In genomic region chr20:4471221-4471620, GRCh38 we compare ENCODE assay signal across 17 cellular contexts.
DNase-seq lines count a peak whose midpoint lies in the region; ATAC-seq, FAIRE-seq and TF ChIP-seq lines count a peak whose summit lies in the region.
"Had no signal": no experiment of that assay in that cellular context is flagged by ENCODE, and none has a peak within 500 bp of the region (broad histone marks: within the 10 kb centered on the region; RNA-seq: fewer than 3 reads in every experiment).

No MANE protein-coding gene starts in this region.

- H3K27ac Mint-ChIP-seq in MCF 10A (ENCODE audit: low read depth, unreplicated experiment) (no peak overlapping the region), H9 (no peak overlapping the region)
- H3K27ac Mint-ChIP-seq: CD8-positive, alpha-beta T cell had no signal

- no peak for TF ChIP-seq RAD21 in IMR-90 (IDR thresholded peaks at IDR 0.05; ENCODE audit: low read length)
- TF ChIP-seq RAD21 in H1 (IDR thresholded peaks at IDR 0.05 in 1 of 2, conservative IDR thresholded peaks at IDR 0.05 in 1 of 2; ENCODE audit: low read depth in 2 of 2, low read length in 2 of 2) = no peak

- no peaks in the 10 kb centered on the region for H3K9me3 Mint-ChIP-seq in MCF 10A (ENCODE audit: unreplicated experiment)
- no peaks in the 10 kb centered on the region for H3K9me3 Mint-ChIP-seq in H9
- H3K9me3 Mint-ChIP-seq: CD8-positive, alpha-beta T cell had no signal

- H3K14ac ChIP-seq in IMR-90 (replicated peaks; ENCODE audit: low read depth, low read length) = peak overlapping the region; percentile 93
- no peak overlapping the region for H3K14ac ChIP-seq in H1 (ENCODE audit: insufficient read length)
- no peak overlapping the region for H3K14ac ChIP-seq in H9 (ENCODE audit: insufficient read depth, low read length)

- no peak for DNase-seq in mammary epithelial cell
- DNase-seq in MCF 10A (ENCODE audit: unreplicated experiment) = no peak
- peak; percentile 28 for DNase-seq in IMR-90
- DNase-seq in H1 (ENCODE audit: low read depth in 1 of 2, low spot score in 2 of 2) = no peak
- DNase-seq in SIG-M5 treated with dmso at 0.1 percent for 504 hours (lab: John Stamatoyannopoulos, UW; ENCODE audit: unreplicated experiment) = no peak
- DNase-seq in aorta = no peak
- no peak for DNase-seq in stimulated activated CD8-positive, alpha-beta memory T cell treated with anti-CD3 and anti-CD28 coated beads, Interleukin-4, amount 100 ng/mL, for 48 hours
- no peak for DNase-seq in H9
- DNase-seq: BE2C; CD8-positive, alpha-beta T cell; DMS79 treated with DMSO at 0.1 percent for 48 hours; GF-D8; NCI-H1436 treated with DMSO at 0.1 percent for 48 hours; NCI-H226; NCI-H526 treated with DMSO at 0.1 percent for 48 hours had no signal

- H3K18ac ChIP-seq in IMR-90 (ENCODE audit: low read depth, low read length) = peak overlapping the region; percentile 87; the same call in 1 of the 2 replicates
- no peak overlapping the region for H3K18ac ChIP-seq in H1 (ENCODE audit: extremely low read depth, low read length)
- no peak overlapping the region for H3K18ac ChIP-seq in H9 (ENCODE audit: insufficient read length, low read depth, low read length)

- H2AK5ac ChIP-seq in IMR-90 (ENCODE audit: low read depth, low read length) (peak overlapping the region; percentile 90), H1 (ENCODE audit: low read depth, low read length) (no peak overlapping the region), H9 (ENCODE audit: insufficient read length, low read length) (no peak overlapping the region)

- peak overlapping the region; percentile 95 for H2BK120ac ChIP-seq in IMR-90 (ENCODE audit: low read depth, low read length)
- no peak overlapping the region for H2BK120ac ChIP-seq in H1 (replicated peaks; ENCODE audit: low read depth, low read length)
- no peak overlapping the region for H2BK120ac ChIP-seq in H9 (ENCODE audit: low read depth, low read length, poor library complexity, severe bottlenecking)

- H2BK5ac ChIP-seq in IMR-90 (ENCODE audit: low read depth, low read length, poor library complexity, severe bottlenecking) = peak overlapping the region; percentile 81
- H2BK5ac ChIP-seq in H1 (ENCODE audit: low read depth, low read length) = no peak overlapping the region
- no peak overlapping the region for H2BK5ac ChIP-seq in H9 (ENCODE audit: insufficient read length, low read length)

- H3K36me3 Mint-ChIP-seq in MCF 10A (ENCODE audit: insufficient read depth, unreplicated experiment) (no peaks in the 10 kb centered on the region), H9 (ENCODE audit: insufficient read depth in 1 of 3, low read depth in 3 of 3) (no peaks in the 10 kb centered on the region)
- H3K36me3 Mint-ChIP-seq: CD8-positive, alpha-beta T cell had no signal

- no peaks in the 10 kb centered on the region for H4K20me1 ChIP-seq in mammary epithelial cell (ENCODE audit: insufficient read depth, low read length)
- no peaks in the 10 kb centered on the region for H4K20me1 ChIP-seq in IMR-90 (ENCODE audit: insufficient read depth, low read length)
- no peaks in the 10 kb centered on the region for H4K20me1 ChIP-seq in H1 (replicated peaks in 1 of 2; ENCODE audit: control insufficient read depth in 1 of 2, insufficient read depth in 2 of 2, low read length in 2 of 2)
- no peaks in the 10 kb centered on the region for H4K20me1 ChIP-seq in H9 (ENCODE audit: control insufficient read depth, insufficient read depth, insufficient read length)

- H4K91ac ChIP-seq in IMR-90 (ENCODE audit: insufficient read depth, low read depth, low read length) (peak overlapping the region; percentile 65; the same call in 1 of the 2 replicates), H1 (replicated peaks; ENCODE audit: insufficient read length, low read length) (no peak overlapping the region), H9 (ENCODE audit: insufficient read length, low read depth, low read length) (no peak overlapping the region)

- H2AK9ac ChIP-seq in IMR-90 (replicated peaks; ENCODE audit: low read depth, low read length, poor library complexity) = no peak overlapping the region

- H3K23ac ChIP-seq in IMR-90 (ENCODE audit: low read depth, low read length) = peak overlapping the region; percentile 84
- no peak overlapping the region for H3K23ac ChIP-seq in H1 (ENCODE audit: insufficient read length)
- no peak overlapping the region for H3K23ac ChIP-seq in H9 (ENCODE audit: insufficient read length, low read depth, low read length)

- CTCF ChIA-PET in mammary epithelial cell (lab: Charles Lee; ENCODE audit: low non-redundant PET) = no interaction called here
- CTCF ChIA-PET in MCF 10A (lab: Yijun Ruan, JAX) = no interaction called here
- CTCF ChIA-PET in IMR-90 (lab: Yijun Ruan, JAX) = no interaction called here
- CTCF ChIA-PET in H1 (lab: Charles Lee; ENCODE audit: partially characterized antibody) = no interaction called here

- TF ChIP-seq POLR2A in IMR-90 (IDR thresholded peaks at IDR 0.05; ENCODE audit: low read depth, low read length) (no peak), H1 (IDR thresholded peaks at IDR 0.05; ENCODE audit: control extremely low read depth in 1 of 2, low read depth in 2 of 2, low read length in 2 of 2) (no peak)

- BruUV-seq in mammary epithelial cell (replicated peaks; lab: Mats Ljungman, UMichigan) (no TSS peak), MCF 10A (replicated peaks; lab: Mats Ljungman, UMichigan) (no TSS peak), IMR-90 (replicated peaks; lab: Mats Ljungman, UMichigan) (no TSS peak)

- intact Hi-C loops in mammary epithelial cell (cut with micrococcal nuclease) = no loop called here
- intact Hi-C loops in MCF 10A (cut with micrococcal nuclease) = no loop called here
- intact Hi-C loops in IMR-90 (cut with micrococcal nuclease) = no loop called here
- intact Hi-C loops in aorta (cut with DNase I) = no loop called here

- H3K79me2 ChIP-seq in mammary epithelial cell (ENCODE audit: insufficient read depth, low read length) (no peaks in the 10 kb centered on the region), H1 (ENCODE audit: control insufficient read depth in 1 of 2, insufficient read depth in 2 of 2, low read length in 2 of 2) (no peaks in the 10 kb centered on the region), H9 (ENCODE audit: insufficient read depth, low read length) (no peaks in the 10 kb centered on the region)

- H2BK15ac ChIP-seq in IMR-90 (ENCODE audit: low read depth, low read length) (peak overlapping the region; percentile 91; the same call in 2 of the 3 replicates), H1 (ENCODE audit: low read length) (no peak overlapping the region), H9 (ENCODE audit: low read depth, low read length) (no peak overlapping the region)

- H3T11ph ChIP-seq in H9 (ENCODE audit: low read length) = no peak overlapping the region

- POLR2A ChIA-PET in MCF 10A (lab: Yijun Ruan, JAX) = no interaction called here
- POLR2A ChIA-PET in IMR-90 (lab: Charles Lee; ENCODE audit: unreplicated experiment) = no interaction called here
- POLR2A ChIA-PET in H1 (lab: Charles Lee; ENCODE audit: partially characterized antibody) = no interaction called here

- no peak overlapping the region for H3K4me2 ChIP-seq in mammary epithelial cell (ENCODE audit: insufficient read depth, low read depth, low read length)
- no peak overlapping the region; the same call in 1 of the 2 replicates for H3K4me2 ChIP-seq in IMR-90 (ENCODE audit: low read depth, low read length)
- H3K4me2 ChIP-seq in H1 (ENCODE audit: insufficient read depth in 1 of 2, low read depth in 2 of 2, low read length in 2 of 2) = no peak overlapping the region
- H3K4me2 ChIP-seq in H9 (ENCODE audit: insufficient read depth, insufficient read length, low read length) = no peak overlapping the region

- H3K79me1 ChIP-seq in IMR-90 (ENCODE audit: low read depth in 1 of 2, low read length in 2 of 2) (0 out of 4 replicates have a peak, but pooled peaks cover 0 to 4% of the 10 kb centered on the region in 2 experiments), H1 (ENCODE audit: low read depth, low read length) (no peaks in the 10 kb centered on the region), H9 (ENCODE audit: insufficient read depth, low read depth, low read length, poor library complexity, severe bottlenecking) (no peaks in the 10 kb centered on the region)

- peak overlapping the region in 1 of 2 experiments; percentile 76; a peak in 2 of 4 replicates for H4K8ac ChIP-seq in IMR-90 (ENCODE audit: low read depth in 2 of 2, low read length in 2 of 2)
- H4K8ac ChIP-seq in H1 (ENCODE audit: extremely low read depth, insufficient read depth, low read length) = no peak overlapping the region
- H4K8ac ChIP-seq in H9 (replicated peaks; ENCODE audit: insufficient read length, low read depth, low read length) = no peak overlapping the region

- H3K36me3 ChIP-seq in mammary epithelial cell (ENCODE audit: insufficient read depth, low read length) (no peaks in the 10 kb centered on the region), IMR-90 (ENCODE audit: control insufficient read depth, insufficient read depth, low read length) (no peaks in the 10 kb centered on the region), H1 (ENCODE audit: control insufficient read depth in 2 of 4, insufficient read depth in 4 of 4, low read length in 3 of 4) (no peaks in the 10 kb centered on the region), aorta (ENCODE audit: control insufficient read depth in 1 of 2, insufficient read depth in 2 of 2, low read length in 1 of 2) (no peaks in the 10 kb centered on the region)
- H3K36me3 ChIP-seq: BE2C had no signal

- no peak for TF ChIP-seq CTCF in mammary epithelial cell (conservative IDR thresholded peaks at IDR 0.05 in 1 of 2, IDR thresholded peaks at IDR 0.05 in 1 of 2; ENCODE audit: extremely low read depth in 1 of 2, insufficient read depth in 1 of 2, low read depth in 1 of 2, low read length in 2 of 2)
- no peak for TF ChIP-seq CTCF in MCF 10A (IDR thresholded peaks at IDR 0.05; ENCODE audit: unreplicated experiment)
- TF ChIP-seq CTCF in IMR-90 (conservative IDR thresholded peaks at IDR 0.05; ENCODE audit: low read depth, low read length) = no peak
- TF ChIP-seq CTCF in H1 (IDR thresholded peaks at IDR 0.05; ENCODE audit: control extremely low read depth in 1 of 3, insufficient read depth in 1 of 3, low read depth in 1 of 3, low read length in 3 of 3) = no peak
- no peak for TF ChIP-seq CTCF in H9 (conservative IDR thresholded peaks at IDR 0.05)

- H3K9me1 ChIP-seq in IMR-90 (ENCODE audit: insufficient read depth, low read length) = peaks cover 11% of the 10 kb centered on the region

- H3K9me3 ChIP-seq in mammary epithelial cell (replicated peaks; ENCODE audit: insufficient read depth, low read length) (no peaks in the 10 kb centered on the region), IMR-90 (ENCODE audit: control insufficient read depth, insufficient read depth, low read length) (no peaks in the 10 kb centered on the region), H1 (ENCODE audit: insufficient read depth in 2 of 2, low read depth in 1 of 2, low read length in 1 of 2) (no peaks in the 10 kb centered on the region), aorta (ENCODE audit: control insufficient read depth, low read length) (no peaks in the 10 kb centered on the region), H9 (ENCODE audit: control insufficient read depth, low read depth, low read length) (no peaks in the 10 kb centered on the region)
- H3K9me3 ChIP-seq: BE2C had no signal

- no peak overlapping the region for H3K27ac ChIP-seq in mammary epithelial cell (ENCODE audit: insufficient read depth, low read depth, low read length)
- no peak overlapping the region for H3K27ac ChIP-seq in IMR-90 (ENCODE audit: insufficient read depth, low read length)
- H3K27ac ChIP-seq in H1 (ENCODE audit: low read depth, low read length) = no peak overlapping the region
- H3K27ac ChIP-seq in aorta (ENCODE audit: low read depth in 1 of 2, low read length in 2 of 2) = no peak overlapping the region
- H3K27ac ChIP-seq in H9 (ENCODE audit: insufficient read length, low read depth, low read length) = no peak overlapping the region

- peaks cover 12% of the 10 kb centered on the region for H3K4me1 ChIP-seq in mammary epithelial cell (ENCODE audit: insufficient read depth, low read length)
- H3K4me1 ChIP-seq in IMR-90 (ENCODE audit: control insufficient read depth, insufficient read depth, low read length) = peaks cover 14% of the 10 kb centered on the region
- no peaks in the 10 kb centered on the region for H3K4me1 ChIP-seq in H1 (replicated peaks in 1 of 4; ENCODE audit: control insufficient read depth in 3 of 4, insufficient read depth in 4 of 4, low read length in 3 of 4)
- H3K4me1 ChIP-seq in aorta (ENCODE audit: control insufficient read depth in 1 of 2, insufficient read depth in 2 of 2, low read length in 2 of 2) = peaks cover 0 to 2% of the 10 kb centered on the region in 2 donors
- H3K4me1 ChIP-seq in H9 (ENCODE audit: insufficient read depth, low read length) = no peaks in the 10 kb centered on the region
- H3K4me1 ChIP-seq: BE2C had no signal

- H3K27me3 Mint-ChIP-seq in MCF 10A (ENCODE audit: insufficient read depth, unreplicated experiment) (no peaks in the 10 kb centered on the region), H9 (ENCODE audit: low read depth) (no peaks in the 10 kb centered on the region)

- no peak overlapping the region for H3K56ac ChIP-seq in IMR-90 (ENCODE audit: extremely low read depth, insufficient read depth, low read length)
- H3K56ac ChIP-seq in H1 (replicated peaks; ENCODE audit: insufficient read length, low read depth, low read length) = no peak overlapping the region
- H3K56ac ChIP-seq in H9 (ENCODE audit: insufficient read length, low read depth, low read length) = no peak overlapping the region

- dilution Hi-C loops in mammary epithelial cell (cut with HindIII; ENCODE audit: low sequenced_read_pairs) (loop anchor here (5.0 kb wide), 3 partner anchors 36 to 104 kb away; no protein-coding TSS in a partner anchor), IMR-90 (cut with HindIII; ENCODE audit: low sequenced_read_pairs, unreplicated experiment) (no loop called here)

- H2BK20ac ChIP-seq in IMR-90 (ENCODE audit: low read depth, low read length) = peak overlapping the region; percentile 97
- H2BK20ac ChIP-seq in H1 (ENCODE audit: low read length) = 0 out of 2 replicates have a peak overlapping the region, but pooled peaks have one; percentile 3
- no peak overlapping the region for H2BK20ac ChIP-seq in H9 (ENCODE audit: low read depth, low read length, poor library complexity, severe bottlenecking)

- no peak overlapping the region for H3K4me3 Mint-ChIP-seq in MCF 10A (ENCODE audit: unreplicated experiment)
- no peak overlapping the region for H3K4me3 Mint-ChIP-seq in H9
- H3K4me3 Mint-ChIP-seq: CD8-positive, alpha-beta T cell had no signal

- no peaks in the 10 kb centered on the region for H3K4me1 Mint-ChIP-seq in MCF 10A (ENCODE audit: insufficient read depth, unreplicated experiment)
- H3K4me1 Mint-ChIP-seq in H9 = no peaks in the 10 kb centered on the region

- H4K5ac ChIP-seq in IMR-90 (ENCODE audit: low read depth, low read length) (peak overlapping the region; percentile 81; the same call in 1 of the 2 replicates), H1 (ENCODE audit: insufficient read length, low read depth, low read length) (no peak overlapping the region), H9 (ENCODE audit: insufficient read length, low read depth, low read length) (no peak overlapping the region)

- H3K4ac ChIP-seq in IMR-90 (ENCODE audit: low read depth, low read length) = peak overlapping the region; percentile 91
- H3K4ac ChIP-seq in H1 (replicated peaks; ENCODE audit: insufficient read length, low read depth, low read length) = no peak overlapping the region
- H3K4ac ChIP-seq in H9 (ENCODE audit: low read depth, low read length) = no peak overlapping the region

- no peak overlapping the region for H3K4me3 ChIP-seq in mammary epithelial cell (replicated peaks in 1 of 3; ENCODE audit: insufficient read depth in 1 of 3, low read depth in 2 of 3, low read length in 3 of 3)
- H3K4me3 ChIP-seq in IMR-90 (ENCODE audit: insufficient read depth, low read depth, low read length) = no peak overlapping the region
- no peak overlapping the region for H3K4me3 ChIP-seq in H1 (ENCODE audit: extremely low read depth in 1 of 4, insufficient read depth in 2 of 4, low read depth in 3 of 4, low read length in 4 of 4)
- H3K4me3 ChIP-seq in aorta (ENCODE audit: low read length in 2 of 2) = no peak overlapping the region

- no peak overlapping the region for H2BK12ac ChIP-seq in H1 (ENCODE audit: low read depth, low read length)
- no peak overlapping the region for H2BK12ac ChIP-seq in H9 (ENCODE audit: insufficient read length, low read depth, low read length)

- no peak for TF ChIP-seq EP300 in H1 (IDR thresholded peaks at IDR 0.05; ENCODE audit: borderline replicate concordance in 1 of 2, low read depth in 2 of 2, low read length in 2 of 2)

- H3K27me3 ChIP-seq in mammary epithelial cell (ENCODE audit: insufficient read depth, low read length) = no peaks in the 10 kb centered on the region
- no peaks in the 10 kb centered on the region for H3K27me3 ChIP-seq in IMR-90 (ENCODE audit: control insufficient read depth, insufficient read depth, low read length)
- no peaks in the 10 kb centered on the region; a peak in 1 of 7 replicates for H3K27me3 ChIP-seq in H1 (replicated peaks in 1 of 4; ENCODE audit: control insufficient read depth in 3 of 4, extremely low read depth in 1 of 4, insufficient read depth in 3 of 4, low read length in 3 of 4)
- no peaks in the 10 kb centered on the region for H3K27me3 ChIP-seq in aorta (ENCODE audit: control insufficient read depth in 1 of 2, insufficient read depth in 2 of 2, low read length in 1 of 2)
- H3K27me3 ChIP-seq in H9 (ENCODE audit: insufficient read depth, low read length) = no peaks in the 10 kb centered on the region
- H3K27me3 ChIP-seq: BE2C had no signal

- in situ Hi-C loops in mammary epithelial cell (cut with MboI; ENCODE audit: low sequenced_read_pairs in 2 of 2) (no loop called here), IMR-90 (cut with MboI; ENCODE audit: low sequenced_read_pairs) (no loop called here)

- peak overlapping the region; percentile 39 for H2AFZ ChIP-seq in mammary epithelial cell (ENCODE audit: low read depth, low read length)
- H2AFZ ChIP-seq in IMR-90 (replicated peaks; ENCODE audit: low read length, poor library complexity) = peak overlapping the region; percentile 72
- no peak overlapping the region for H2AFZ ChIP-seq in H1 (ENCODE audit: low read length)
- H2AFZ ChIP-seq in H9 (ENCODE audit: low read length) = no peak overlapping the region

- H3K23me2 ChIP-seq in H1 (ENCODE audit: low read depth, low read length) = peaks cover 2% of the 10 kb centered on the region; the same call in 1 of the 2 replicates
- H3K23me2 ChIP-seq in H9 (ENCODE audit: insufficient read length, low read depth, low read length, poor library complexity, severe bottlenecking) = no peaks in the 10 kb centered on the region

- no peak; the same call in 1 of the 2 replicates for ATAC-seq in IMR-90 (ENCODE audit: low read depth)
- ATAC-seq in aorta (ENCODE audit: low FRiP score) = no peak
- ATAC-seq: CD8-positive, alpha-beta T cell; HCT116 had no signal

- WGBS in mammary epithelial cell (ENCODE audit: low coverage, missing lambda C conversion rate) = 75% methylated on average over 4 of the region's 4 CpGs
- WGBS in IMR-90 (ENCODE audit: extremely low coverage in 2 of 2, insufficient read length in 1 of 2), 2 experiments = 100% methylated on average over 2 of the region's 4 CpGs; no CpG with 5 or more reads in 1 of the 2 experiments
- 97% methylated on average over 4 of the region's 4 CpGs; no CpG with 5 or more reads in 1 of the 2 experiments for WGBS in H1 (ENCODE audit: extremely low coverage in 1 of 2, insufficient coverage in 1 of 2, insufficient read length in 1 of 2, insufficient replicate concordance in 2 of 2, low coverage in 1 of 2, low lambda C conversion rate in 2 of 2, missing lambda C conversion rate in 1 of 2), 2 experiments
- WGBS in aorta, 2 donors = 77 to 83% methylated on average over 4 of the region's 4 CpGs
- no CpG with 5 or more reads among the region's 4 CpGs for WGBS in H9 (ENCODE audit: extremely low coverage, insufficient read length, low lambda C conversion rate)

- no peak overlapping the region for H3K9ac ChIP-seq in mammary epithelial cell (ENCODE audit: insufficient read depth, low read length)
- H3K9ac ChIP-seq in IMR-90 (ENCODE audit: low read depth, low read length) = no peak overlapping the region
- H3K9ac ChIP-seq in H1 (replicated peaks in 1 of 4; ENCODE audit: extremely low read depth in 1 of 4, low read depth in 3 of 4, low read length in 3 of 4) = no peak overlapping the region
- no peak overlapping the region for H3K9ac ChIP-seq in H9 (ENCODE audit: extremely low read depth, insufficient read length, low read length)

- no peak for FAIRE-seq in H1 (lab: Jason Lieb, UNC)
- FAIRE-seq: D721Med had no signal

Comparison
In these comparisons a context has a peak if more than half of its experiments do, and no peak if none do; other contexts are left out.
1. H2AFZ ChIP-seq: peak in mammary epithelial cell (single experiment) and IMR-90 (single experiment); none in H1 (single experiment) and H9 (single experiment).